Comparison of ENCODE assay signal across 30 cellular contexts in genomic region chr5:177109810-177110209, GRCh38. TPM values are rescaled to one million over a fixed set of nuclear protein-coding genes. Genes with fewer than 3 reads are reported as not detected.
DNase-seq lines count a peak whose midpoint lies in the region; ATAC-seq and TF ChIP-seq lines count a peak whose summit lies in the region.
"Had no signal": no experiment of that assay in that cellular context is flagged by ENCODE, and none has a peak within 500 bp of the region (broad histone marks: within the 10 kb centered on the region; RNA-seq: fewer than 3 reads in every experiment).

No MANE protein-coding gene starts in this region.

- no peak overlapping the region for H3K9ac ChIP-seq in endodermal cell (ENCODE audit: extremely low read depth, low read length, poor library complexity, severe bottlenecking)

- H3K36me3 Mint-ChIP-seq in endodermal cell (ENCODE audit: low read depth) (no peaks in the 10 kb centered on the region), nephron progenitor cell (ENCODE audit: low read depth) (no peaks in the 10 kb centered on the region)
- H3K36me3 Mint-ChIP-seq: activated naive CD8-positive, alpha-beta T cell treated with anti-CD3 and anti-CD28 coated beads, Interleukin-2, amount 10 ng/mL, durations not matched to agents 7 days and 5 days; CD8-positive, alpha-beta T cell; stimulated activated naive B cell treated with anti-CD40 and anti-IgM and Interleukin-4, amounts not matched to agents 10 μg/mL and 1 μg/mL and 100 μg/mL, for 72 hours had no signal

- H3K9me3 Mint-ChIP-seq in endodermal cell (no peaks in the 10 kb centered on the region), nephron progenitor cell (no peaks in the 10 kb centered on the region)
- H3K9me3 Mint-ChIP-seq: activated naive CD8-positive, alpha-beta T cell treated with anti-CD3 and anti-CD28 coated beads, Interleukin-2, amount 10 ng/mL, durations not matched to agents 7 days and 5 days; CD8-positive, alpha-beta T cell; dendritic cell treated with granulocyte-macrophage colony-stimulating factor and Interleukin-4, amounts not matched to agents 40 ng/mL and 50 ng/mL, for 4 days; stimulated activated naive B cell treated with anti-CD40 and anti-IgM and Interleukin-4, amounts not matched to agents 10 μg/mL and 1 μg/mL and 100 μg/mL, for 72 hours had no signal

- H3K4me3 Mint-ChIP-seq in endodermal cell (no peak overlapping the region), nephron progenitor cell (no peak overlapping the region)
- H3K4me3 Mint-ChIP-seq: activated CD4-positive, alpha-beta T cell treated with anti-CD3 and anti-CD28 coated beads for 36 hours; activated naive CD8-positive, alpha-beta T cell treated with anti-CD3 and anti-CD28 coated beads, Interleukin-2, amount 10 ng/mL, durations not matched to agents 7 days and 5 days; CD8-positive, alpha-beta T cell; dendritic cell treated with granulocyte-macrophage colony-stimulating factor and Interleukin-4, amounts not matched to agents 40 ng/mL and 50 ng/mL, for 4 days; stimulated activated naive B cell treated with anti-CD40 and anti-IgM and Interleukin-4, amounts not matched to agents 10 μg/mL and 1 μg/mL and 100 μg/mL, for 72 hours had no signal

- no peaks in the 10 kb centered on the region for H3K4me1 ChIP-seq in endodermal cell (ENCODE audit: control insufficient read depth, insufficient read depth, low read length)
- H3K4me1 ChIP-seq: uterus had no signal

- intact Hi-C loops in Right ventricle myocardium inferior (cut with DNase I) (loop anchor here (5.0 to 10.0 kb wide), 2 partner anchors 192 to 275 kb away; partner anchors contain the start of genes PRELID1, RAB24 and SLC34A1), cardiac septum (cut with DNase I) (loop anchor here (5.0 kb wide), 2 partner anchors 192 to 448 kb away; partner anchors contain the start of genes PRELID1 and RAB24)

- H3K27ac Mint-ChIP-seq in endodermal cell (no peak overlapping the region), nephron progenitor cell (peak overlapping the region; percentile 72)
- H3K27ac Mint-ChIP-seq: activated CD4-positive, alpha-beta T cell treated with anti-CD3 and anti-CD28 coated beads for 36 hours; activated naive CD8-positive, alpha-beta T cell treated with anti-CD3 and anti-CD28 coated beads, Interleukin-2, amount 10 ng/mL, durations not matched to agents 7 days and 5 days; CD8-positive, alpha-beta T cell; dendritic cell treated with granulocyte-macrophage colony-stimulating factor and Interleukin-4, amounts not matched to agents 40 ng/mL and 50 ng/mL, for 4 days; stimulated activated naive B cell treated with anti-CD40 and anti-IgM and Interleukin-4, amounts not matched to agents 10 μg/mL and 1 μg/mL and 100 μg/mL, for 72 hours had no signal

- no peaks in the 10 kb centered on the region for H3K27me3 ChIP-seq in endodermal cell (ENCODE audit: control insufficient read depth, insufficient read depth, low read length, poor library complexity, severe bottlenecking)
- H3K27me3 ChIP-seq: MG63, uterus had no signal

- H3K4me1 Mint-ChIP-seq in endodermal cell (peaks cover 9% of the 10 kb centered on the region), nephron progenitor cell (peaks cover 36% of the 10 kb centered on the region)

- ATAC-seq in Right ventricle myocardium inferior, result peak; percentile 65
- ATAC-seq: activated CD4-positive, alpha-beta T cell treated with anti-CD3 and anti-CD28 coated beads for 36 hours; CD8-positive, alpha-beta T cell; left colon; stimulated activated naive B cell treated with anti-CD40 and anti-IgM and Interleukin-4, amounts not matched to agents 10 μg/mL and 1 μg/mL and 100 μg/mL, for 72 hours had no signal

- TF ChIP-seq CTCF in endodermal cell (conservative IDR thresholded peaks at IDR 0.05) (no peak), nephron progenitor cell (IDR thresholded peaks at IDR 0.05) (no peak)

- no peak overlapping the region for H3K27ac ChIP-seq in endodermal cell (ENCODE audit: low read depth, low read length)
- H3K27ac ChIP-seq: SK-N-MC, thoracic aorta, uterus had no signal

- H3K4me3 ChIP-seq in endodermal cell (ENCODE audit: low read length), result no peak overlapping the region
- H3K4me3 ChIP-seq: MG63, SK-N-MC, thoracic aorta, uterus had no signal

- DNase-seq in Right ventricle myocardium inferior (ENCODE audit: missing footprints) (no peak), cardiac septum (ENCODE audit: low spot score) (no peak), endodermal cell (peak; percentile 50), nephron progenitor cell (no peak), NOMO-1 treated with dmso at 0.1 percent for 144 hours (lab: John Stamatoyannopoulos, UW; ENCODE audit: unreplicated experiment) (no peak), NCI-H1436 (lab: John Stamatoyannopoulos, UW) (no peak), GM19238 (ENCODE audit: insufficient read length, low spot score) (no peak), SHP77 (lab: John Stamatoyannopoulos, UW) (no peak)
- DNase-seq: activated CD4-positive, alpha-beta T cell treated with anti-CD3 and anti-CD28 coated beads for 36 hours; activated gamma-delta T cell; activated naive CD8-positive, alpha-beta T cell treated with anti-CD3 and anti-CD28 coated beads, Interleukin-2, amount 10 ng/mL, durations not matched to agents 7 days and 5 days; activated T-cell treated with anti-CD3 and anti-CD28 coated beads, Interleukin-2, amount 50 U/mL, for 1 hour; CD8-positive, alpha-beta T cell; central memory CD4-positive, alpha-beta T cell; DMS 273 treated with DMSO at 0.1 percent for 48 hours; EL; hippocampal formation; left colon; MG63; NCI-H1417; NCI-H2081; NCI-H2227 treated with DMSO at 0.1 percent for 48 hours; NCI-H69; stimulated activated CD4-positive, alpha-beta T cell treated with anti-CD3 and anti-CD28 coated beads, Interleukin-12 subunit alpha, Interleukin-12 subunit beta, amount 100 ng/mL, for 4 hours; stimulated activated CD4-positive, alpha-beta T cell treated with anti-CD3 and anti-CD28 coated beads, Interleukin-4, amount 100 ng/mL, for 24 hours; stimulated activated naive B cell treated with anti-CD40 and anti-IgM and Interleukin-4, amounts not matched to agents 10 μg/mL and 1 μg/mL and 100 μg/mL, for 72 hours had no signal

- H3K36me3 ChIP-seq in endodermal cell (ENCODE audit: control insufficient read depth, insufficient read depth, low read length), result no peaks in the 10 kb centered on the region
- H3K36me3 ChIP-seq: MG63, thoracic aorta, uterus had no signal

- no peaks in the 10 kb centered on the region for H3K9me3 ChIP-seq in endodermal cell (ENCODE audit: control insufficient read depth, low read length)
- H3K9me3 ChIP-seq: MG63, thoracic aorta, uterus had no signal

- 90 to 97% methylated on average over 5 to 9 of the region's 9 CpGs for WGBS in endodermal cell (ENCODE audit: insufficient coverage in 1 of 2, insufficient read length in 1 of 2), 2 experiments

- no peaks in the 10 kb centered on the region for H3K27me3 Mint-ChIP-seq in endodermal cell (ENCODE audit: insufficient read depth)
- peaks cover 9% of the 10 kb centered on the region for H3K27me3 Mint-ChIP-seq in nephron progenitor cell (ENCODE audit: low read depth, poor library complexity)
- H3K27me3 Mint-ChIP-seq: activated CD4-positive, alpha-beta T cell treated with anti-CD3 and anti-CD28 coated beads for 36 hours; stimulated activated naive B cell treated with anti-CD40 and anti-IgM and Interleukin-4, amounts not matched to agents 10 μg/mL and 1 μg/mL and 100 μg/mL, for 72 hours had no signal

RNA-seq across cellular contexts. Expression of gene FGFR4, which starts 23.1 kb away (rescaled TPM):
- total RNA-seq in Right ventricle myocardium inferior (4.3 TPM), cardiac septum (0.40 TPM), endodermal cell (100 to 1,000 TPM; 123 to 131 TPM)
- 26.6 TPM for polyA plus RNA-seq in endodermal cell (2013, experiment 1 of 2)
- polyA plus RNA-seq in endodermal cell (2013, experiment 2 of 2), result 22.8 TPM

RNA-seq across cellular contexts. Expression of gene NSD1, which starts 23.8 kb away (rescaled TPM):
- total RNA-seq in Right ventricle myocardium inferior (36.1 TPM), cardiac septum (53.9 TPM), endodermal cell (100 to 1,000 TPM; 150 to 190 TPM)
- 36.0 TPM for polyA plus RNA-seq in endodermal cell (2013, experiment 1 of 2)
- 38.8 TPM for polyA plus RNA-seq in endodermal cell (2013, experiment 2 of 2)

Comparison
In these comparisons a context has a peak if more than half of its experiments do, and no peak if none do; other contexts are left out.
1. RNA of gene FGFR4, which starts 23.1 kb away (total RNA-seq): 123 to 131 TPM in endodermal cell; 4.3 TPM in Right ventricle myocardium inferior (single experiment) and 0.40 TPM in cardiac septum (single experiment); every median in the first group is over 10 times any median in the second.